Comparison of ENCODE assay signal across 8 cellular contexts in the genomic region with DNA sequence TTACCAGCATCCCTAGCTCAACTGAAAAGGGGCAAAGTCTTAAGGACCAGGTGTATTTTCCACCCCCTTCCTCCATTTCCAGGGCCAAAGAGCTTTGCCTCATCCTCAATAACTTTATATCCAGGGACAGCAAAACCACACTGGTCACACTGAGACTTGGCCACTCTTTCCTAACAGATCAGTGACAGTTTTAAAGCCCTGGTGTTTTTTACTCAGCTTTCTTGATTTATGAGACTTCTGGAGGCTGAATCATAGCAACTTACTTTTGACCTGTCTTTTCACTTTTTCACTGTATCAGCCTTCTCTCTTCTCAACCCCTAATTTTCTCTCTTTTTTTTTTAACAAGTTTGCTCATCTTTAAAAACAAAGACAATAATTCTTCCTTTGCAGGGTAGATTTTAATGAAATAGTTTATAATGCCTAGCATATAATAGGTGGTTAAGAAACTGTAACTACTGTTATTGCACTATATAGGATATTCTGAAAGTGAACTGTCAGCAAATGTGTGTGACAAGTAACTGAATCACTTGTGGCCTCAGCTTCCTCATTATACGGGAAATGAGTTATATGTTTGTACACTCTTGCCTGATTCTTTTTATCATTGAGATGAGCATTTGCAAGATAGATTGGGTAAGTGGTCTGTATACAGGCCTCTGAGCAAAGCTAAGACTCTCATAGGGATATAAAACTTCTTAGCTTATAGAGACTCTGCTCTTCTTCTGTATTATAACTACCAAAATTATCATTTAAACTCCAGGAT. TPM values are rescaled to one million over a fixed set of nuclear protein-coding genes. Genes with fewer than 3 reads are reported as not detected.
DNase-seq lines count a peak whose midpoint lies in the region; ATAC-seq, FAIRE-seq and TF ChIP-seq lines count a peak whose summit lies in the region.

No MANE protein-coding gene starts in this region.

- H3K79me2 ChIP-seq in GM23338 (replicated peaks; ENCODE audit: insufficient read depth): no peaks in the 10 kb centered on the region

- H3K36me3 ChIP-seq in GM23338 (ENCODE audit: insufficient read depth) (no peaks in the 10 kb centered on the region), right lobe of liver (no peaks in the 10 kb centered on the region), kidney (ENCODE audit: control insufficient read depth in 1 of 2, insufficient read depth in 2 of 2, low read length in 2 of 2) (no peaks in the 10 kb centered on the region)

- H3K9me2 ChIP-seq in GM23338 (ENCODE audit: insufficient read depth): no peaks in the 10 kb centered on the region

- H3F3A ChIP-seq in GM23338 (replicated peaks; ENCODE audit: low read depth): no peaks in the 10 kb centered on the region

- H3K4me1 ChIP-seq in GM23338 (ENCODE audit: insufficient read depth): peaks cover 10% of the 10 kb centered on the region
- peaks cover 0 to 4% (median 2%) of the 10 kb centered on the region in 4 donors for H3K4me1 ChIP-seq in right lobe of liver
- H3K4me1 ChIP-seq in kidney (ENCODE audit: control insufficient read depth in 1 of 2, insufficient read depth in 1 of 2, low read depth in 1 of 2, low read length in 2 of 2): peaks cover 0 to under 1% of the 10 kb centered on the region in 2 donors

- H3K4me1 Mint-ChIP-seq in GM23338: peaks cover 10% of the 10 kb centered on the region

- H3K27ac Mint-ChIP-seq in GM23338: peak overlapping the region; percentile 11; the same call in 1 of the 2 replicates

- no peak for DNase-seq in GM23338 (ENCODE audit: low spot score)
- DNase-seq in NOMO-1 treated with dmso at 0.1 percent for 144 hours (lab: John Stamatoyannopoulos, UW; ENCODE audit: unreplicated experiment): peak; percentile 67
- DNase-seq in right lobe of liver: no peak
- no peak for DNase-seq in kidney
- no peak for DNase-seq in cardiac septum (ENCODE audit: low spot score)
- no peak for DNase-seq in activated CD4-positive, CD25-positive, alpha-beta regulatory T cell treated with anti-CD3 and anti-CD28 coated beads, Interleukin-2, amount 50 U/mL, for 72 hours

- 4% methylated on average over 1 of the region's 1 CpG for WGBS in right lobe of liver (ENCODE audit: insufficient coverage, low coverage, low lambda C conversion rate, missing lambda C conversion rate)

- no peak for TF ChIP-seq POLR2A in right lobe of liver (IDR thresholded peaks at IDR 0.05)

- TF ChIP-seq CTCF in GM23338 (conservative IDR thresholded peaks at IDR 0.05; ENCODE audit: low read depth in 2 of 2) (no peak), right lobe of liver (IDR thresholded peaks at IDR 0.05) (no peak), kidney (IDR thresholded peaks at IDR 0.05; ENCODE audit: borderline replicate concordance, extremely low read depth, insufficient read depth) (no peak)

- no peaks in the 10 kb centered on the region for H3K36me3 Mint-ChIP-seq in GM23338 (ENCODE audit: low read depth)

- H3K4me3 ChIP-seq in GM23338 (no peak overlapping the region), right lobe of liver (no peak overlapping the region), kidney (ENCODE audit: low read length in 2 of 2) (no peak overlapping the region)

- H3K27ac ChIP-seq in GM23338 (ENCODE audit: low read depth) (no peak overlapping the region), right lobe of liver (no peak overlapping the region), kidney (ENCODE audit: low read depth in 2 of 2, low read length in 2 of 2) (no peak overlapping the region)

- no peaks in the 10 kb centered on the region; the same call in 2 of the 3 replicates for H3K9me3 Mint-ChIP-seq in GM23338

- no peak overlapping the region for H3K9ac ChIP-seq in kidney (ENCODE audit: low read length in 2 of 2)

- H3K4me2 ChIP-seq in GM23338: no peak overlapping the region

- ATAC-seq in GM18499 (IDR thresholded peaks at IDR 0.05; ENCODE audit: insufficient read depth, unreplicated experiment) (peak; percentile 53), GM23338 (no peak), right lobe of liver (peak; percentile 29 to 51 (median 41)), GM19035 (IDR thresholded peaks at IDR 0.05; ENCODE audit: unreplicated experiment) (no peak)

- H3K27me3 Mint-ChIP-seq in GM23338 (ENCODE audit: insufficient read depth, low read depth, poor library complexity): no peaks in the 10 kb centered on the region

- no peak for FAIRE-seq in kidney (lab: Jason Lieb, UNC)

- H3K9me3 ChIP-seq in right lobe of liver: no peaks in the 10 kb centered on the region
- H3K9me3 ChIP-seq in kidney (ENCODE audit: control insufficient read depth in 1 of 2, low read length in 2 of 2): no peaks in the 10 kb centered on the region

- H3K27me3 ChIP-seq in GM23338 (ENCODE audit: insufficient read depth): no peaks in the 10 kb centered on the region
- H3K27me3 ChIP-seq in right lobe of liver: no peaks in the 10 kb centered on the region

- no peaks in the 10 kb centered on the region for H4K20me1 ChIP-seq in GM23338 (replicated peaks; ENCODE audit: insufficient read depth)

- no peak overlapping the region for H3K4me3 Mint-ChIP-seq in GM23338

- no peak overlapping the region for H2AFZ ChIP-seq in GM23338

- intact Hi-C loops in right lobe of liver (cut with DNase I): no loop called here
- intact Hi-C loops in kidney (cut with DNase I): no loop called here
- intact Hi-C loops in cardiac septum (cut with DNase I): no loop called here

TF ChIP-seq in GM23338, 12 proteins besides CTCF, POLR2A, EP300 and RAD21:
- TF ChIP-seq, protein P1, sequence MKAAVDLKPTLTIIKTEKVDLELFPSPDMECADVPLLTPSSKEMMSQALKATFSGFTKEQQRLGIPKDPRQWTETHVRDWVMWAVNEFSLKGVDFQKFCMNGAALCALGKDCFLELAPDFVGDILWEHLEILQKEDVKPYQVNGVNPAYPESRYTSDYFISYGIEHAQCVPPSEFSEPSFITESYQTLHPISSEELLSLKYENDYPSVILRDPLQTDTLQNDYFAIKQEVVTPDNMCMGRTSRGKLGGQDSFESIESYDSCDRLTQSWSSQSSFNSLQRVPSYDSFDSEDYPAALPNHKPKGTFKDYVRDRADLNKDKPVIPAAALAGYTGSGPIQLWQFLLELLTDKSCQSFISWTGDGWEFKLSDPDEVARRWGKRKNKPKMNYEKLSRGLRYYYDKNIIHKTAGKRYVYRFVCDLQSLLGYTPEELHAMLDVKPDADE (IDR thresholded peaks at IDR 0.05): no peak
- TF ChIP-seq EZH2 (IDR thresholded peaks at IDR 0.05; ENCODE audit: low read depth, unreplicated experiment) (no peak), ZNF331 (CRISPR knock-in tag; IDR thresholded peaks at IDR 0.05; ENCODE audit: low read depth) (no peak), ZNF114 (CRISPR knock-in tag; IDR thresholded peaks at IDR 0.05) (no peak), NANOG (IDR thresholded peaks at IDR 0.05; ENCODE audit: borderline replicate concordance) (no peak), POLR2AphosphoS5 (IDR thresholded peaks at IDR 0.05; ENCODE audit: low read depth) (no peak)

RNA-seq across cellular contexts. Expression of a gene that starts 19.7 kb away (rescaled TPM):
- 2.6 and 2.8 TPM in 2 replicates for total RNA-seq in GM23338 (2014; rRNA removed; shearing (Covaris generic))
- polyA plus RNA-seq in GM23338 (2016; fragmentation: Nextera tagmentation; extraction: Ambion mirVana) (0.95 and 1.3 TPM in 2 replicates), kidney (ENCODE audit: insufficient read depth, low read depth, low replicate concordance) (0.41 TPM)
- total RNA-seq in right lobe of liver (1 to 10 TPM in 5 of 6 experiments, under 1 TPM in 1; 0.44 to 2.4 (median 1.3) TPM), kidney (1.4 TPM), cardiac septum (4.0 TPM)

Comparison
In these comparisons a context has a peak if more than half of its experiments do, and no peak if none do; other contexts are left out.
1. ATAC-seq: peak in GM18499 (single experiment) and right lobe of liver (4 of 4); none in GM23338 (single experiment) and GM19035 (single experiment).